11 cellular contexts compared by ENCODE assay signal in genomic region chrX:136200466-136200865, GRCh38. TPM values are rescaled to one million over a fixed set of nuclear protein-coding genes. Genes with fewer than 3 reads are reported as not detected.
DNase-seq lines count a peak whose midpoint lies in the region; ATAC-seq and TF ChIP-seq lines count a peak whose summit lies in the region.
"Had no signal": no experiment of that assay in that cellular context is flagged by ENCODE, and none has a peak within 500 bp of the region (broad histone marks: within the 10 kb centered on the region; RNA-seq: fewer than 3 reads in every experiment).

No MANE protein-coding gene starts in this region.

- TF ChIP-seq CTCF in AG04449 (IDR thresholded peaks at IDR 0.05; ENCODE audit: insufficient read depth, low read length, missing control alignments), result peak; percentile 17
- no peak for TF ChIP-seq CTCF in WTC11 (IDR thresholded peaks at IDR 0.05)

- in situ Hi-C loops in GM23248 (cut with MboI), result no loop called here

- H3K36me3 ChIP-seq in GM23248 (ENCODE audit: low read depth), result no peaks in the 10 kb centered on the region
- H3K36me3 ChIP-seq: spleen had no signal

- CTCF ChIA-PET in AG04449 (lab: Yijun Ruan, JAX), result interaction anchor here (0.9 kb wide), 2 partner anchors 10 to 172 kb away, joined by 3 to 4 read pairs; no protein-coding TSS in a partner anchor
- CTCF ChIA-PET in WTC11 (lab: Charles Lee), result interaction anchor here (1.6 to 2.2 kb wide), 2 partner anchors 37 to 172 kb away, joined by 6 to 10 read pairs; no protein-coding TSS in a partner anchor
- CTCF ChIA-PET in T-cell (lab: Charles Lee), result no interaction called here

- peaks cover 26% of the 10 kb centered on the region for H3K4me1 Mint-ChIP-seq in WTC11
- H3K4me1 Mint-ChIP-seq in T-cell, result peaks cover 27 to 39% (median 32%) of the 10 kb centered on the region in 3 donors

- no peaks in the 10 kb centered on the region for H3K9me3 Mint-ChIP-seq in WTC11
- H3K9me3 Mint-ChIP-seq in T-cell, result no peaks in the 10 kb centered on the region
- H3K9me3 Mint-ChIP-seq: central memory CD8-positive, alpha-beta T cell had no signal

- POLR2A ChIA-PET in AG04449 (lab: Yijun Ruan, JAX), result no interaction called here
- POLR2A ChIA-PET in WTC11 (lab: Charles Lee), result no interaction called here
- POLR2A ChIA-PET in T-cell (lab: Charles Lee), result interaction anchor here in 1 of 2 donors (0.6 kb wide), 1 partner anchor 38 kb away, joined by 3 read pairs; no protein-coding TSS in a partner anchor

- peaks cover 46% of the 10 kb centered on the region for H3K4me1 ChIP-seq in GM23248 (ENCODE audit: insufficient read depth)

- no peaks in the 10 kb centered on the region for H3K36me3 Mint-ChIP-seq in WTC11
- no peaks in the 10 kb centered on the region for H3K36me3 Mint-ChIP-seq in T-cell

- 61 to 65% methylated on average over 2 of the region's 2 CpGs for WGBS in GM23248 (ENCODE audit: low coverage in 1 of 2, low lambda C conversion rate in 2 of 2, missing lambda C conversion rate in 2 of 2), 2 experiments

- ATAC-seq in WTC11 (peak; percentile 85), T-cell (replicated peaks in 1 of 4) (no peak), HG02588 (IDR thresholded peaks at IDR 0.05; ENCODE audit: unreplicated experiment) (no peak), GM21723 (IDR thresholded peaks at IDR 0.05; ENCODE audit: unreplicated experiment) (no peak)

- H3K9me3 ChIP-seq in GM23248 (ENCODE audit: low read depth), result no peaks in the 10 kb centered on the region
- H3K9me3 ChIP-seq: spleen had no signal

- no peaks in the 10 kb centered on the region for H3K79me2 ChIP-seq in GM23248 (ENCODE audit: insufficient read depth)

- no peak overlapping the region for H3K4me2 ChIP-seq in GM23248 (ENCODE audit: unreplicated experiment)

- no peaks in the 10 kb centered on the region for H3K27me3 ChIP-seq in GM23248 (replicated peaks; ENCODE audit: insufficient read depth)
- H3K27me3 ChIP-seq: spleen had no signal

- H3K27ac ChIP-seq in GM23248, result no peak overlapping the region

- no peaks in the 10 kb centered on the region for H3K9me2 ChIP-seq in GM23248 (ENCODE audit: insufficient read depth)

- peaks cover 23% of the 10 kb centered on the region for H3F3A ChIP-seq in GM23248 (ENCODE audit: insufficient read depth)

- no peak overlapping the region for H3K4me3 Mint-ChIP-seq in WTC11
- no peak overlapping the region for H3K4me3 Mint-ChIP-seq in T-cell
- H3K4me3 Mint-ChIP-seq: central memory CD8-positive, alpha-beta T cell had no signal

- no peak overlapping the region for H3K9ac ChIP-seq in GM23248

- no peaks in the 10 kb centered on the region for H4K20me1 ChIP-seq in GM23248 (ENCODE audit: insufficient read depth)

- no peak overlapping the region for H2AFZ ChIP-seq in GM23248

- H3K27me3 Mint-ChIP-seq in WTC11 (ENCODE audit: low read depth) (no peaks in the 10 kb centered on the region), T-cell (no peaks in the 10 kb centered on the region)
- H3K27me3 Mint-ChIP-seq: central memory CD8-positive, alpha-beta T cell had no signal

- DNase-seq in AG04449 (ENCODE audit: low read depth, low spot score) (no peak), GM23248 (peak; percentile 52), WTC11 (ENCODE audit: low spot score) (no peak), iPS-NIHi7 (ENCODE audit: extremely low spot score) (peak; percentile 63), T-cell (no peak)
- DNase-seq in stimulated activated CD4-positive, alpha-beta T cell treated with anti-CD3 and anti-CD28 coated beads, Interleukin-12 subunit alpha, Interleukin-12 subunit beta, amount 100 ng/mL, for 4 hours, result no peak
- DNase-seq: NCI-H146, spleen had no signal

- H3K27ac Mint-ChIP-seq in WTC11 (no peak overlapping the region), T-cell (no peak overlapping the region)

- H3K4me3 ChIP-seq in AG04449 (ENCODE audit: low read depth, low read length) (no peak overlapping the region; the same call in 1 of the 2 replicates), GM23248 (no peak overlapping the region)
- H3K4me3 ChIP-seq: spleen had no signal

TF ChIP-seq in WTC11, 78 proteins besides CTCF, POLR2A, EP300 and RAD21 (continues in another document):
- TF ChIP-seq GABPB1 (CRISPR knock-in tag; IDR thresholded peaks at IDR 0.05), result no peak
- TF ChIP-seq NR3C1 (CRISPR knock-in tag; conservative IDR thresholded peaks at IDR 0.05; ENCODE audit: low read depth), result no peak
- TF ChIP-seq NR1H2 (CRISPR knock-in tag; IDR thresholded peaks at IDR 0.05), result no peak
- TF ChIP-seq ZNF219 (CRISPR knock-in tag; IDR thresholded peaks at IDR 0.05; ENCODE audit: borderline replicate concordance), result no peak
- no peak for TF ChIP-seq AFF4 (CRISPR knock-in tag; IDR thresholded peaks at IDR 0.05; ENCODE audit: borderline replicate concordance)
- no peak for TF ChIP-seq JUN (CRISPR knock-in tag; IDR thresholded peaks at IDR 0.05)
- no peak for TF ChIP-seq ETV6 (CRISPR knock-in tag; IDR thresholded peaks at IDR 0.05)
- no peak for TF ChIP-seq TCF7 (CRISPR knock-in tag; IDR thresholded peaks at IDR 0.05; ENCODE audit: low read depth)
- TF ChIP-seq MXD4 (CRISPR knock-in tag; IDR thresholded peaks at IDR 0.05; ENCODE audit: borderline replicate concordance), result no peak
- no peak for TF ChIP-seq JAZF1 (CRISPR knock-in tag; IDR thresholded peaks at IDR 0.05)
- TF ChIP-seq NFATC4 (CRISPR knock-in tag; IDR thresholded peaks at IDR 0.05), result no peak
- TF ChIP-seq FOXP1 (CRISPR knock-in tag; IDR thresholded peaks at IDR 0.05; ENCODE audit: borderline replicate concordance), result no peak
- no peak for TF ChIP-seq USF2 (CRISPR knock-in tag; IDR thresholded peaks at IDR 0.05)
- TF ChIP-seq AR (CRISPR knock-in tag; IDR thresholded peaks at IDR 0.05), result no peak
- TF ChIP-seq ATF3 (CRISPR knock-in tag; conservative IDR thresholded peaks at IDR 0.05), result no peak

RNA-seq across cellular contexts. Expression of gene MAP7D3, which starts 50.7 kb away (rescaled TPM):
- 11.4 and 14.4 TPM in 2 replicates for total RNA-seq in GM23248 (2014; rRNA removed; shearing (Covaris generic))
- 14.2 and 15.5 TPM in 2 replicates for polyA plus RNA-seq in GM23248 (2016; fragmentation: Nextera tagmentation; extraction: Ambion mirVana)
- total RNA-seq in WTC11 (2021) (12.3 to 12.4 TPM (median 12.4 TPM) in 3 replicates), T-cell (10 to 100 TPM in 2 of 5 donors, 1 to 10 TPM in 3; 6.5 to 10.5 (median 9.7) TPM)

RNA-seq across cellular contexts. Expression of gene FHL1, which starts 53.1 kb away (rescaled TPM):
- 57.5 and 63.2 TPM in 2 replicates for total RNA-seq in GM23248 (2014; rRNA removed; shearing (Covaris generic))
- 55.1 and 55.8 TPM in 2 replicates for polyA plus RNA-seq in GM23248 (2016; fragmentation: Nextera tagmentation; extraction: Ambion mirVana)
- total RNA-seq in WTC11 (2021) (42.2 to 44.4 TPM (median 43.5 TPM) in 3 replicates), T-cell (10 to 100 TPM; 14.1 to 32.8 (median 26.0) TPM)

Comparison
In these comparisons a context has a peak if more than half of its experiments do, and no peak if none do; other contexts are left out.
1. DNase-seq: peak in GM23248 (single experiment) and iPS-NIHi7 (single experiment); none in AG04449 (single experiment), WTC11 (single experiment), T-cell (0 of 34) and stimulated activated CD4-positive, alpha-beta T cell treated with anti-CD3 and anti-CD28 coated beads, Interleukin-12 subunit alpha, Interleukin-12 subunit beta, amount 100 ng/mL, for 4 hours (single experiment).
2. CTCF ChIA-PET loops: an anchor here in AG04449 (0.9 kb wide) and WTC11 (1.6 to 2.2 kb wide); none called in T-cell.